ENCODE assay signal across 19 cellular contexts in genomic region chr14:21234112-21234511, GRCh38. TPM values are rescaled to one million over a fixed set of nuclear protein-coding genes. Genes with fewer than 3 reads are reported as not detected.
A peak's percentile ranks its signal among the peaks of the same experiment; 100 is the strongest.
DNase-seq lines count a peak whose midpoint lies in the region; ATAC-seq and TF ChIP-seq lines count a peak whose summit lies in the region.
"Had no signal": no experiment of that assay in that cellular context is flagged by ENCODE, and none has a peak within 500 bp of the region (broad histone marks: within the 10 kb centered on the region; RNA-seq: fewer than 3 reads in every experiment).

No MANE protein-coding gene starts in this region.

- no peak overlapping the region for H3K4me2 ChIP-seq in smooth muscle cell

- H3K4me1 Mint-ChIP-seq in activated naive CD4-positive, alpha-beta T cell treated with anti-CD3 and anti-CD28 coated beads, Interleukin-2, amount 50 U/mL, for 24 hours, result peaks cover 97% of the 10 kb centered on the region
- peaks cover 61% of the 10 kb centered on the region for H3K4me1 Mint-ChIP-seq in T-helper 17 cell
- H3K4me1 Mint-ChIP-seq in effector memory CD8-positive, alpha-beta T cell (ENCODE audit: low read depth in 2 of 2), result peaks cover 71 to 84% of the 10 kb centered on the region in 2 donors

- H3K9me3 ChIP-seq in T-helper 17 cell (ENCODE audit: control insufficient read depth, low read length, poor library complexity, severe bottlenecking) (no peaks in the 10 kb centered on the region), smooth muscle cell (replicated peaks; ENCODE audit: low read depth) (no peaks in the 10 kb centered on the region)
- H3K9me3 ChIP-seq: adrenal gland, thoracic aorta had no signal

- H3F3A ChIP-seq in smooth muscle cell (ENCODE audit: low read depth), result peaks cover 63% of the 10 kb centered on the region

- 94% methylated on average over 5 of the region's 5 CpGs for WGBS in smooth muscle cell (ENCODE audit: low lambda C conversion rate)

- peak overlapping the region; percentile 32 for H3K27ac ChIP-seq in smooth muscle cell (ENCODE audit: low read depth)
- H3K27ac ChIP-seq in caudate nucleus (ENCODE audit: low read depth, low read length), result no peak overlapping the region
- H3K27ac ChIP-seq: parathyroid adenoma, thoracic aorta had no signal

- ATAC-seq in T-helper 17 cell, result no peak
- ATAC-seq in effector memory CD8-positive, alpha-beta T cell (replicated peaks), result no peak
- ATAC-seq in HG02642 (IDR thresholded peaks at IDR 0.05; ENCODE audit: poor library complexity, unreplicated experiment), result no peak

- H3K36me3 ChIP-seq in smooth muscle cell (ENCODE audit: low read depth), result peaks cover 43% of the 10 kb centered on the region

- peak overlapping the region; percentile 63 for H3K27ac Mint-ChIP-seq in activated naive CD4-positive, alpha-beta T cell treated with anti-CD3 and anti-CD28 coated beads, Interleukin-2, amount 50 U/mL, for 24 hours
- H3K27ac Mint-ChIP-seq in T-helper 17 cell, result peak overlapping the region; percentile 95
- peak overlapping the region; percentile 80 to 81 for H3K27ac Mint-ChIP-seq in effector memory CD8-positive, alpha-beta T cell
- H3K27ac Mint-ChIP-seq: activated B cell treated with CpG ODN at 0.5 μM for 24 hours had no signal

- H3K4me1 ChIP-seq in smooth muscle cell (ENCODE audit: low read depth), result no peaks in the 10 kb centered on the region

- H2AFZ ChIP-seq in smooth muscle cell (ENCODE audit: low read depth), result no peak overlapping the region
- H2AFZ ChIP-seq: parathyroid adenoma had no signal

- no peak for TF ChIP-seq CTCF in smooth muscle cell (IDR thresholded peaks at IDR 0.05; ENCODE audit: borderline replicate concordance, insufficient read depth, poor library complexity, severe bottlenecking)

- H3K4me3 ChIP-seq in smooth muscle cell, result no peak overlapping the region
- H3K4me3 ChIP-seq: adrenal gland, thoracic aorta had no signal

- H3K36me3 Mint-ChIP-seq in activated naive CD4-positive, alpha-beta T cell treated with anti-CD3 and anti-CD28 coated beads, Interleukin-2, amount 50 U/mL, for 24 hours, result peaks cover 36% of the 10 kb centered on the region
- peaks cover 2% of the 10 kb centered on the region for H3K36me3 Mint-ChIP-seq in T-helper 17 cell (ENCODE audit: low read depth)
- peaks cover 93% of the 10 kb centered on the region for H3K36me3 Mint-ChIP-seq in effector memory CD8-positive, alpha-beta T cell (ENCODE audit: insufficient read depth)

- no peaks in the 10 kb centered on the region for H3K9me3 Mint-ChIP-seq in activated naive CD4-positive, alpha-beta T cell treated with anti-CD3 and anti-CD28 coated beads, Interleukin-2, amount 50 U/mL, for 24 hours
- no peaks in the 10 kb centered on the region for H3K9me3 Mint-ChIP-seq in effector memory CD8-positive, alpha-beta T cell
- H3K9me3 Mint-ChIP-seq: activated B cell treated with CpG ODN at 0.5 μM for 24 hours had no signal

- H3K79me2 ChIP-seq in smooth muscle cell (ENCODE audit: low read depth), result peaks cover 100% of the 10 kb centered on the region

- peak overlapping the region; percentile 62 for H3K4me3 Mint-ChIP-seq in activated naive CD4-positive, alpha-beta T cell treated with anti-CD3 and anti-CD28 coated beads, Interleukin-2, amount 50 U/mL, for 24 hours
- H3K4me3 Mint-ChIP-seq in T-helper 17 cell, result peak overlapping the region; percentile 77
- H3K4me3 Mint-ChIP-seq in effector memory CD8-positive, alpha-beta T cell, result peak overlapping the region; percentile 40 to 52
- H3K4me3 Mint-ChIP-seq: activated B cell treated with CpG ODN at 0.5 μM for 24 hours had no signal

- no peaks in the 10 kb centered on the region for H3K27me3 Mint-ChIP-seq in activated naive CD4-positive, alpha-beta T cell treated with anti-CD3 and anti-CD28 coated beads, Interleukin-2, amount 50 U/mL, for 24 hours
- no peaks in the 10 kb centered on the region for H3K27me3 Mint-ChIP-seq in T-helper 17 cell
- H3K27me3 Mint-ChIP-seq in effector memory CD8-positive, alpha-beta T cell, result no peaks in the 10 kb centered on the region
- H3K27me3 Mint-ChIP-seq: activated B cell treated with CpG ODN at 0.5 μM for 24 hours had no signal

- H4K20me1 ChIP-seq in smooth muscle cell (ENCODE audit: low read depth), result peaks cover 100% of the 10 kb centered on the region

- H3K9ac ChIP-seq in smooth muscle cell (ENCODE audit: low read depth), result no peak overlapping the region
- H3K9ac ChIP-seq: parathyroid adenoma had no signal

- DNase-seq in activated naive CD4-positive, alpha-beta T cell (lab: John Stamatoyannopoulos, UW), result no peak
- DNase-seq in T-helper 17 cell (no peak), smooth muscle cell (lab: John Stamatoyannopoulos, UW; ENCODE audit: unreplicated experiment) (no peak), NCI-H1092 treated with DMSO at 0.1 percent for 48 hours (lab: John Stamatoyannopoulos, UW) (no peak), caudate nucleus (lab: John Stamatoyannopoulos, UW) (no peak)
- DNase-seq in effector memory CD8-positive, alpha-beta T cell, result no peak
- DNase-seq: activated B cell treated with CpG ODN at 0.5 μM for 24 hours; activated CD8-positive, alpha-beta memory T cell treated with anti-CD3 and anti-CD28 coated beads, Interleukin-2, amount 50 U/mL, for 4 hours; adrenal gland; NCI-H187 treated with DMSO at 0.1 percent for 48 hours; NCI-H446; stimulated activated CD4-positive, alpha-beta T cell treated with anti-CD3 and anti-CD28 coated beads, Interleukin-4, amount 100 ng/mL, for 24 hours had no signal

- no peaks in the 10 kb centered on the region for H3K27me3 ChIP-seq in smooth muscle cell (ENCODE audit: low read depth)
- H3K27me3 ChIP-seq: adrenal gland had no signal

RNA-seq across cellular contexts. Expression of gene HNRNPC, which starts 35.1 kb away (rescaled TPM):
- total RNA-seq in T-helper 17 cell, result 100 to 1,000 TPM; 576 to 580 TPM
- 514 and 606 TPM in 2 replicates for total RNA-seq in smooth muscle cell
- 408 TPM in 2 replicates for polyA plus RNA-seq in smooth muscle cell

RNA-seq across cellular contexts. Expression of gene RPGRIP1, which starts 45.8 kb away (rescaled TPM):
- under 1 TPM in 1 of 2 donors, not detected in 1; 0.94 TPM for total RNA-seq in T-helper 17 cell
- not detected in 2 replicates for total RNA-seq in smooth muscle cell
- 0.21 TPM in 1 of 2 replicates, not detected in the other for polyA plus RNA-seq in smooth muscle cell
- total RNA-seq: activated B cell treated with CpG ODN at 0.5 μM for 24 hours, frontal cortex, MCF 10A, skeletal muscle tissue, thoracic aorta had no signal
